Comparison of ENCODE assay signal across 14 cellular contexts in genomic region chr22:17846326-17846992, GRCh38.
DNase-seq lines count a peak whose midpoint lies in the region; ATAC-seq and TF ChIP-seq lines count a peak whose summit lies in the region.
"Had no signal": no experiment of that assay in that cellular context is flagged by ENCODE, and none has a peak within 500 bp of the region (broad histone marks: within the 10 kb centered on the region; RNA-seq: fewer than 3 reads in every experiment).

No MANE protein-coding gene starts in this region.

- H3K27ac ChIP-seq in cardiac muscle cell (peak overlapping the region; percentile 74), ovary (peak overlapping the region in 1 of 2 donors; percentile 60), upper lobe of right lung (no peak overlapping the region)

- WGBS in ovary, 3 donors = 8 to 18% (median 16%) methylated on average over 13 of the region's 13 CpGs

- no peaks in the 10 kb centered on the region for H3K27me3 ChIP-seq in cardiac muscle cell
- no peaks in the 10 kb centered on the region for H3K27me3 ChIP-seq in ovary
- H3K27me3 ChIP-seq in upper lobe of right lung = no peaks in the 10 kb centered on the region

- peak; percentile 34 for DNase-seq in NCI-H146 (lab: John Stamatoyannopoulos, UW)
- no peak for DNase-seq in NCI-H146 treated with DMSO at 0.1 percent for 48 hours (lab: John Stamatoyannopoulos, UW; ENCODE audit: unreplicated experiment)
- DNase-seq in cardiac muscle cell (ENCODE audit: low read depth in 1 of 2, low spot score in 1 of 2) = no peak
- DNase-seq in ovary = peak; percentile 51 to 74 (median 54)
- no peak for DNase-seq in upper lobe of right lung
- no peak for DNase-seq in activated gamma-delta T cell treated with Interleukin-2 at 50 U/mL for 16 hours
- no peak for DNase-seq in Kasumi-1 (lab: John Stamatoyannopoulos, UW)
- DNase-seq: 8988T; activated CD8-positive, alpha-beta memory T cell treated with anti-CD3 and anti-CD28 coated beads, Interleukin-2, amount 50 U/mL, for 48 hours; DND-41; KG1; NCI-H2107 had no signal

- TF ChIP-seq POLR2A in ovary (IDR thresholded peaks at IDR 0.05) = no peak

- peaks cover 26% of the 10 kb centered on the region for H3K4me1 ChIP-seq in cardiac muscle cell (ENCODE audit: low read depth)
- H3K4me1 ChIP-seq in ovary (ENCODE audit: insufficient read depth) = peaks cover 26% of the 10 kb centered on the region
- peaks cover 12% of the 10 kb centered on the region for H3K4me1 ChIP-seq in upper lobe of right lung

- H3K9me3 ChIP-seq in cardiac muscle cell (ENCODE audit: low read depth) = no peaks in the 10 kb centered on the region
- H3K9me3 ChIP-seq in ovary = no peaks in the 10 kb centered on the region
- H3K9me3 ChIP-seq in upper lobe of right lung = no peaks in the 10 kb centered on the region

- intact Hi-C loops in ovary (cut with DNase I) = loop anchor here in 1 of 4 donors (10.0 kb wide), 1 partner anchor 68 kb away; no protein-coding TSS in a partner anchor
- intact Hi-C loops in upper lobe of right lung (cut with DNase I) = no loop called here

- TF ChIP-seq CTCF in cardiac muscle cell (IDR thresholded peaks at IDR 0.05; ENCODE audit: low read depth, low read length) = no peak
- TF ChIP-seq CTCF in ovary (IDR thresholded peaks at IDR 0.05) = no peak
- TF ChIP-seq CTCF in upper lobe of right lung (IDR thresholded peaks at IDR 0.05) = no peak

- ATAC-seq in upper lobe of right lung = peak; percentile 58
- ATAC-seq in HG03571 (IDR thresholded peaks at IDR 0.05; ENCODE audit: unreplicated experiment) = no peak
- ATAC-seq: stimulated activated memory B cell treated with anti-CD40 and anti-IgM and Interleukin-4, amounts not matched to agents 10 μg/mL and 1 μg/mL and 100 μg/mL, for 72 hours had no signal

- TF ChIP-seq EP300 in ovary (IDR thresholded peaks at IDR 0.05) = no peak

- H3K36me3 ChIP-seq in cardiac muscle cell (no peaks in the 10 kb centered on the region), ovary (no peaks in the 10 kb centered on the region), upper lobe of right lung (no peaks in the 10 kb centered on the region)

- H3K4me3 ChIP-seq in cardiac muscle cell = no peak overlapping the region
- H3K4me3 ChIP-seq in ovary = no peak overlapping the region
- no peak overlapping the region for H3K4me3 ChIP-seq in upper lobe of right lung

Comparison
In these comparisons a context has a peak if more than half of its experiments do, and no peak if none do; other contexts are left out.
1. DNase-seq: peak in NCI-H146 (single experiment) and ovary (5 of 5); none in NCI-H146 treated with DMSO at 0.1 percent for 48 hours (single experiment), cardiac muscle cell (0 of 2), upper lobe of right lung (single experiment), activated gamma-delta T cell treated with Interleukin-2 at 50 U/mL for 16 hours (single experiment) and Kasumi-1 (0 of 2).